Comparison of ENCODE assay signal across 8 cellular contexts in the genomic region with DNA sequence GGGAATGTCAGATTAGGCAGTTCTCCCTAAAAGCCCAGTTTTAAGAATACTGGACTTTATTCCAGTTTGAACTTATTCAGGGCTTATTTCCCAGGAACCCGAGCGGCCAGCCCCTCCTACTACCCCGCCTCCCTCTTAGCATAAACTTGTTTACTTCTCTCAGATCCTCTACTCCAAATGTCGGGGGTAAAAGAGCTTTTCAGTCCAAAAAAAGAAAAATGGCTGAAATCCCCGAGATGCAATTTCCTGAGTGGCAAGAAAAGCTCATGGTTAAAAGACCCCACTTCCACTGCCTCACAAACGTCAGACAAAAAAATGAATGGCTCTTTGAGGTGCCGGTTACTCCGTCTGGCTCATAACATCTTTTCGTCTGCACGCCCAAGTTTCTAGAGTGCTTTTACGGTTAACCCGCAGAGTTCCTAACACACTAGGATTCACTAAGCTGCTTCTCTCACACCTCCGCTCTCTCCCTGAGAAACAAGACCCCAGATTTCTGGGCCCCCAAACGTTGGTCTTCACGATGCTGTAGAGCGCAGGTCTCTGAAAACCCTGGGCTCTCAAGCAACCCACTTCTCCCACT. TPM values are rescaled to one million over a fixed set of nuclear protein-coding genes. Genes with fewer than 3 reads are reported as not detected.
DNase-seq lines count a peak whose midpoint lies in the region; TF ChIP-seq lines count a peak whose summit lies in the region.

No MANE protein-coding gene starts in this region.

- H3K27me3 ChIP-seq in MG63: no peaks in the 10 kb centered on the region

- H3K4me1 Mint-ChIP-seq in activated T-helper 1 cell treated with anti-CD3 and anti-CD28 coated beads, Interleukin-12 subunit alpha, Interleukin-12 subunit beta, Interleukin-2, Interleukin-4 antibody, amounts not matched to agents 30 ng/mL and 10 ng/mL and 1 ng/mL, durations not matched to agents 14 hours and 24 hours and 36 hours (ENCODE audit: low read depth): peaks cover 15% of the 10 kb centered on the region

- no peaks in the 10 kb centered on the region for H3K9me3 Mint-ChIP-seq in activated T-helper 1 cell treated with anti-CD3 and anti-CD28 coated beads, Interleukin-12 subunit alpha, Interleukin-12 subunit beta, Interleukin-2, Interleukin-4 antibody, amounts not matched to agents 30 ng/mL and 10 ng/mL and 1 ng/mL, durations not matched to agents 14 hours and 24 hours and 36 hours

- H3K27me3 Mint-ChIP-seq in activated T-helper 1 cell treated with anti-CD3 and anti-CD28 coated beads, Interleukin-12 subunit alpha, Interleukin-12 subunit beta, Interleukin-2, Interleukin-4 antibody, amounts not matched to agents 30 ng/mL and 10 ng/mL and 1 ng/mL, durations not matched to agents 14 hours and 24 hours and 36 hours (ENCODE audit: insufficient read depth): no peaks in the 10 kb centered on the region

- H3K27ac Mint-ChIP-seq in activated T-helper 1 cell treated with anti-CD3 and anti-CD28 coated beads, Interleukin-12 subunit alpha, Interleukin-12 subunit beta, Interleukin-2, Interleukin-4 antibody, amounts not matched to agents 30 ng/mL and 10 ng/mL and 1 ng/mL, durations not matched to agents 14 hours and 24 hours and 36 hours: no peak overlapping the region

- H3K4me3 ChIP-seq in MG63: peak overlapping the region; percentile 84

- H3K27ac ChIP-seq in 22Rv1: peak overlapping the region; percentile 89

- peak; percentile 31 for DNase-seq in ELF-1 (ENCODE audit: low read depth, low spot score)
- DNase-seq in MG63: peak; percentile 47
- DNase-seq in activated T-helper 1 cell treated with anti-CD3 and anti-CD28 coated beads, Interleukin-12 subunit alpha, Interleukin-12 subunit beta, Interleukin-2, Interleukin-4 antibody, amounts not matched to agents 30 ng/mL and 10 ng/mL and 1 ng/mL, durations not matched to agents 14 hours and 24 hours and 36 hours (ENCODE audit: low spot score): peak; percentile 22
- peak in 40 of 42 donors; percentile 11 to 74 (median 46) for DNase-seq in head of caudate nucleus
- DNase-seq in posterior cingulate gyrus: peak in 8 of 10 donors; percentile 26 to 88 (median 44)
- DNase-seq in central memory CD4-positive, alpha-beta T cell: no peak
- no peak for DNase-seq in DMS153 (lab: John Stamatoyannopoulos, UW)

- H3K4me3 Mint-ChIP-seq in activated T-helper 1 cell treated with anti-CD3 and anti-CD28 coated beads, Interleukin-12 subunit alpha, Interleukin-12 subunit beta, Interleukin-2, Interleukin-4 antibody, amounts not matched to agents 30 ng/mL and 10 ng/mL and 1 ng/mL, durations not matched to agents 14 hours and 24 hours and 36 hours: no peak overlapping the region

- peaks cover 80% of the 10 kb centered on the region for H3K36me3 ChIP-seq in MG63

- H3K9me3 ChIP-seq in MG63: no peaks in the 10 kb centered on the region

- TF ChIP-seq CTCF in 22Rv1 (IDR thresholded peaks at IDR 0.05): no peak

- H3K36me3 Mint-ChIP-seq in activated T-helper 1 cell treated with anti-CD3 and anti-CD28 coated beads, Interleukin-12 subunit alpha, Interleukin-12 subunit beta, Interleukin-2, Interleukin-4 antibody, amounts not matched to agents 30 ng/mL and 10 ng/mL and 1 ng/mL, durations not matched to agents 14 hours and 24 hours and 36 hours (ENCODE audit: low read depth): peaks cover 29% of the 10 kb centered on the region

- intact Hi-C loops in activated T-helper 1 cell treated with anti-CD3 and anti-CD28 coated beads, Interleukin-12 subunit alpha, Interleukin-12 subunit beta, Interleukin-2, Interleukin-4 antibody, amounts not matched to agents 30 ng/mL and 10 ng/mL and 1 ng/mL, durations not matched to agents 14 hours and 24 hours and 36 hours (cut with micrococcal nuclease): loop anchor here (1.0 to 2.0 kb wide), 10 partner anchors 35 to 397 kb away; a partner anchor contains a TSS
- intact Hi-C loops in head of caudate nucleus (cut with DNase I): loop anchor here (5.0 kb wide), 1 partner anchor 34 kb away; a partner anchor contains a TSS
- intact Hi-C loops in posterior cingulate gyrus (cut with DNase I): loop anchor here (10.0 kb wide), 1 partner anchor 157 kb away; a partner anchor contains a TSS

RNA-seq across cellular contexts. Expression of a gene that starts 0.4 kb away (rescaled TPM):
- total RNA-seq in MG63 (2014; rRNA removed; shearing (Covaris generic); ENCODE audit: low replicate concordance): 64.9 and 106 TPM in 2 replicates
- total RNA-seq in activated T-helper 1 cell treated with anti-CD3 and anti-CD28 coated beads, Interleukin-12 subunit alpha, Interleukin-12 subunit beta, Interleukin-2, Interleukin-4 antibody, amounts not matched to agents 30 ng/mL and 10 ng/mL and 1 ng/mL, durations not matched to agents 14 hours and 24 hours and 36 hours: 51.8 and 57.9 TPM in 2 replicates

RNA-seq across cellular contexts. Expression of a gene that starts 0.9 kb away (rescaled TPM):
- 111 and 129 TPM in 2 replicates for total RNA-seq in MG63 (2014; rRNA removed; shearing (Covaris generic); ENCODE audit: low replicate concordance)
- 17.4 and 18.8 TPM in 2 replicates for total RNA-seq in activated T-helper 1 cell treated with anti-CD3 and anti-CD28 coated beads, Interleukin-12 subunit alpha, Interleukin-12 subunit beta, Interleukin-2, Interleukin-4 antibody, amounts not matched to agents 30 ng/mL and 10 ng/mL and 1 ng/mL, durations not matched to agents 14 hours and 24 hours and 36 hours

RNA-seq across cellular contexts. Expression of a gene that starts 35.1 kb away (rescaled TPM):
- total RNA-seq in MG63 (2014; rRNA removed; shearing (Covaris generic); ENCODE audit: low replicate concordance): 33.8 and 44.3 TPM in 2 replicates
- 48.0 and 50.4 TPM in 2 replicates for total RNA-seq in activated T-helper 1 cell treated with anti-CD3 and anti-CD28 coated beads, Interleukin-12 subunit alpha, Interleukin-12 subunit beta, Interleukin-2, Interleukin-4 antibody, amounts not matched to agents 30 ng/mL and 10 ng/mL and 1 ng/mL, durations not matched to agents 14 hours and 24 hours and 36 hours

RNA-seq across cellular contexts. Expression of a gene that starts 38.8 kb away (rescaled TPM):
- not detected in 2 replicates for total RNA-seq in MG63 (2014; rRNA removed; shearing (Covaris generic); ENCODE audit: low replicate concordance)
- not detected in 2 replicates for total RNA-seq in activated T-helper 1 cell treated with anti-CD3 and anti-CD28 coated beads, Interleukin-12 subunit alpha, Interleukin-12 subunit beta, Interleukin-2, Interleukin-4 antibody, amounts not matched to agents 30 ng/mL and 10 ng/mL and 1 ng/mL, durations not matched to agents 14 hours and 24 hours and 36 hours

Comparison
In these comparisons a context has a peak if more than half of its experiments do, and no peak if none do; other contexts are left out.
1. DNase-seq: peak in ELF-1 (single experiment), MG63 (single experiment), activated T-helper 1 cell treated with anti-CD3 and anti-CD28 coated beads, Interleukin-12 subunit alpha, Interleukin-12 subunit beta, Interleukin-2, Interleukin-4 antibody, amounts not matched to agents 30 ng/mL and 10 ng/mL and 1 ng/mL, durations not matched to agents 14 hours and 24 hours and 36 hours (single experiment), head of caudate nucleus (40 of 42) and posterior cingulate gyrus (8 of 10); none in central memory CD4-positive, alpha-beta T cell (single experiment) and DMS153 (single experiment).